8 cellular contexts compared by ENCODE assay signal in genomic region chr20:36835453-36836198, GRCh38. TPM values are rescaled to one million over a fixed set of nuclear protein-coding genes. Genes with fewer than 3 reads are reported as not detected.
A peak's percentile ranks its signal among the peaks of the same experiment; 100 is the strongest.
DNase-seq lines count a peak whose midpoint lies in the region; ATAC-seq and TF ChIP-seq lines count a peak whose summit lies in the region.

No MANE protein-coding gene starts in this region.

- H3K9me3 Mint-ChIP-seq in activated T-helper 2 cell treated with anti-CD3 and anti-CD28 coated beads, Interferon-gamma antibody, Interleukin-2, Interleukin-4, amounts not matched to agents 10 μg/mL and 5 μg/mL and 100 μg/mL, durations not matched to agents 14 hours and 24 hours and 36 hours, result no peaks in the 10 kb centered on the region
- no peaks in the 10 kb centered on the region for H3K9me3 Mint-ChIP-seq in nephron

- H3K27ac Mint-ChIP-seq in activated T-helper 2 cell treated with anti-CD3 and anti-CD28 coated beads, Interferon-gamma antibody, Interleukin-2, Interleukin-4, amounts not matched to agents 10 μg/mL and 5 μg/mL and 100 μg/mL, durations not matched to agents 14 hours and 24 hours and 36 hours, result peak overlapping the region; percentile 93
- H3K27ac Mint-ChIP-seq in nephron, result peak overlapping the region; percentile 81 to 94 (median 84)

- peaks cover 15% of the 10 kb centered on the region for H3K4me1 Mint-ChIP-seq in activated T-helper 2 cell treated with anti-CD3 and anti-CD28 coated beads, Interferon-gamma antibody, Interleukin-2, Interleukin-4, amounts not matched to agents 10 μg/mL and 5 μg/mL and 100 μg/mL, durations not matched to agents 14 hours and 24 hours and 36 hours (ENCODE audit: low read depth)
- peaks cover 23% of the 10 kb centered on the region for H3K4me1 Mint-ChIP-seq in nephron

- no peaks in the 10 kb centered on the region for H3K27me3 Mint-ChIP-seq in activated T-helper 2 cell treated with anti-CD3 and anti-CD28 coated beads, Interferon-gamma antibody, Interleukin-2, Interleukin-4, amounts not matched to agents 10 μg/mL and 5 μg/mL and 100 μg/mL, durations not matched to agents 14 hours and 24 hours and 36 hours (ENCODE audit: low read depth)
- no peaks in the 10 kb centered on the region for H3K27me3 Mint-ChIP-seq in nephron (ENCODE audit: low read depth)

- ATAC-seq in GM21737 (IDR thresholded peaks at IDR 0.05; ENCODE audit: unreplicated experiment), result peak; percentile 49

- peak; percentile 97 for DNase-seq in DMS53 (lab: John Stamatoyannopoulos, UW)
- DNase-seq in Kasumi-1 (lab: John Stamatoyannopoulos, UW), result peak; percentile 87 to 88
- DNase-seq in RPMI8226, result peak; percentile 95
- peak; percentile 86 for DNase-seq in activated T-helper 2 cell treated with anti-CD3 and anti-CD28 coated beads, Interferon-gamma antibody, Interleukin-2, Interleukin-4, amounts not matched to agents 10 μg/mL and 5 μg/mL and 100 μg/mL, durations not matched to agents 14 hours and 24 hours and 36 hours (ENCODE audit: low spot score)
- peak; percentile 95 for DNase-seq in fibroblast of pulmonary artery (ENCODE audit: low read depth)
- DNase-seq in stimulated activated naive CD4-positive, alpha-beta T cell (lab: John Stamatoyannopoulos, UW), result peak; percentile 61 to 75 (median 69)

- no peak for TF ChIP-seq CTCF in fibroblast of pulmonary artery (IDR thresholded peaks at IDR 0.05; ENCODE audit: low read length, missing control alignments)
- TF ChIP-seq CTCF in nephron (IDR thresholded peaks at IDR 0.05; ENCODE audit: unreplicated experiment in 3 of 3), result no peak

- no peaks in the 10 kb centered on the region for H3K36me3 Mint-ChIP-seq in activated T-helper 2 cell treated with anti-CD3 and anti-CD28 coated beads, Interferon-gamma antibody, Interleukin-2, Interleukin-4, amounts not matched to agents 10 μg/mL and 5 μg/mL and 100 μg/mL, durations not matched to agents 14 hours and 24 hours and 36 hours (ENCODE audit: low read depth)
- peaks cover 10% of the 10 kb centered on the region for H3K36me3 Mint-ChIP-seq in nephron (ENCODE audit: low read depth)

- no peak overlapping the region for H3K4me3 ChIP-seq in fibroblast of pulmonary artery (replicated peaks; ENCODE audit: low read depth, low read length)

- H3K4me3 Mint-ChIP-seq in activated T-helper 2 cell treated with anti-CD3 and anti-CD28 coated beads, Interferon-gamma antibody, Interleukin-2, Interleukin-4, amounts not matched to agents 10 μg/mL and 5 μg/mL and 100 μg/mL, durations not matched to agents 14 hours and 24 hours and 36 hours (ENCODE audit: low read depth), result peak overlapping the region; percentile 78
- H3K4me3 Mint-ChIP-seq in nephron, result peak overlapping the region; percentile 29 to 61 (median 49)

- intact Hi-C loops in activated T-helper 2 cell treated with anti-CD3 and anti-CD28 coated beads, Interferon-gamma antibody, Interleukin-2, Interleukin-4, amounts not matched to agents 10 μg/mL and 5 μg/mL and 100 μg/mL, durations not matched to agents 14 hours and 24 hours and 36 hours (cut with micrococcal nuclease), result loop anchor here (2.0 kb wide), 1 partner anchor 21 kb away; no protein-coding TSS in a partner anchor

RNA-seq across cellular contexts. Expression of gene TLDC2, which starts 40.3 kb away (rescaled TPM):
- total RNA-seq in activated T-helper 2 cell treated with anti-CD3 and anti-CD28 coated beads, Interferon-gamma antibody, Interleukin-2, Interleukin-4, amounts not matched to agents 10 μg/mL and 5 μg/mL and 100 μg/mL, durations not matched to agents 14 hours and 24 hours and 36 hours, result not detected in 2 replicates
